ENCODE assay signal across 14 cellular contexts in genomic region chr9:123002754-123003153, GRCh38. TPM values are rescaled to one million over a fixed set of nuclear protein-coding genes. Genes with fewer than 3 reads are reported as not detected.
DNase-seq lines count a peak whose midpoint lies in the region; ATAC-seq and TF ChIP-seq lines count a peak whose summit lies in the region.
"Had no signal": no experiment of that assay in that cellular context is flagged by ENCODE, and none has a peak within 500 bp of the region (broad histone marks: within the 10 kb centered on the region; RNA-seq: fewer than 3 reads in every experiment).

No MANE protein-coding gene starts in this region.

- no peaks in the 10 kb centered on the region for H3K27me3 Mint-ChIP-seq in chondrocyte (ENCODE audit: low read depth)
- H3K27me3 Mint-ChIP-seq in natural killer cell treated with Interleukin-12 subunit alpha and Interleukin-12 subunit beta and Interleukin-15 and Interleukin-18, amount 100 ng/mL, for 72 hours = no peaks in the 10 kb centered on the region

- H3K9me3 ChIP-seq in heart left ventricle (no peaks in the 10 kb centered on the region), vagina (no peaks in the 10 kb centered on the region)
- H3K9me3 ChIP-seq: A549, mucosa of descending colon, upper lobe of right lung had no signal

- H3K4me3 Mint-ChIP-seq in chondrocyte (ENCODE audit: unreplicated experiment) = peak overlapping the region; percentile 64
- H3K4me3 Mint-ChIP-seq in natural killer cell treated with Interleukin-12 subunit alpha and Interleukin-12 subunit beta and Interleukin-15 and Interleukin-18, amount 100 ng/mL, for 72 hours = no peak overlapping the region

- H3K79me2 ChIP-seq in mesendoderm (ENCODE audit: control insufficient read depth, insufficient read depth, low read length) = no peaks in the 10 kb centered on the region

- TF ChIP-seq CTCF in heart left ventricle (IDR thresholded peaks at IDR 0.05) (no peak), chondrocyte (IDR thresholded peaks at IDR 0.05) (no peak), vagina (IDR thresholded peaks at IDR 0.05) (no peak)

- DNase-seq in heart left ventricle (no peak), Right ventricle myocardium superior (no peak), chondrocyte (ENCODE audit: low spot score) (no peak), mesendoderm (peak; percentile 24), vagina (ENCODE audit: extremely low spot score in 2 of 2) (no peak), pons (ENCODE audit: low spot score) (no peak)
- DNase-seq in stimulated activated CD4-positive, alpha-beta T cell treated with anti-CD3 and anti-CD28 coated beads, Interleukin-12 subunit alpha, Interleukin-12 subunit beta, amount 100 ng/mL, for 4 hours = no peak
- no peak for DNase-seq in natural killer cell treated with Interleukin-12 subunit alpha and Interleukin-12 subunit beta and Interleukin-15 and Interleukin-18, amount 100 ng/mL, for 72 hours (ENCODE audit: low spot score)
- DNase-seq: activated CD4-positive, CD25-positive, alpha-beta regulatory T cell; mucosa of descending colon; NCI-H146; NCI-H526; upper lobe of right lung had no signal

- no peak overlapping the region for H2AK5ac ChIP-seq in mesendoderm (ENCODE audit: low read length)

- H3K18ac ChIP-seq in mesendoderm (ENCODE audit: low read length) = no peak overlapping the region

- H3K36me3 Mint-ChIP-seq in chondrocyte (ENCODE audit: low read depth) = peaks cover 21% of the 10 kb centered on the region
- H3K36me3 Mint-ChIP-seq in natural killer cell treated with Interleukin-12 subunit alpha and Interleukin-12 subunit beta and Interleukin-15 and Interleukin-18, amount 100 ng/mL, for 72 hours = peaks cover 26% of the 10 kb centered on the region

- H2BK5ac ChIP-seq in mesendoderm (ENCODE audit: low read length) = no peak overlapping the region

- H3K27ac ChIP-seq in heart left ventricle (peak overlapping the region in 8 of 12 donors; percentile 10 to 61 (median 36)), mesendoderm (ENCODE audit: low read depth, low read length) (no peak overlapping the region), vagina (peak overlapping the region; percentile 24)
- H3K27ac ChIP-seq: upper lobe of right lung had no signal

- 41 to 56% (median 48%) methylated on average over 5 of the region's 5 CpGs for WGBS in heart left ventricle, 4 donors
- WGBS in mesendoderm (ENCODE audit: extremely low coverage, insufficient coverage, low lambda C conversion rate) = no CpG with 5 or more reads among the region's 5 CpGs

- H3K27ac Mint-ChIP-seq in chondrocyte (ENCODE audit: unreplicated experiment) = peak overlapping the region; percentile 95
- no peak overlapping the region for H3K27ac Mint-ChIP-seq in natural killer cell treated with Interleukin-12 subunit alpha and Interleukin-12 subunit beta and Interleukin-15 and Interleukin-18, amount 100 ng/mL, for 72 hours

- H3K9me3 Mint-ChIP-seq in chondrocyte (ENCODE audit: low read depth) = no peaks in the 10 kb centered on the region
- H3K9me3 Mint-ChIP-seq in natural killer cell treated with Interleukin-12 subunit alpha and Interleukin-12 subunit beta and Interleukin-15 and Interleukin-18, amount 100 ng/mL, for 72 hours = no peaks in the 10 kb centered on the region

- H3K56ac ChIP-seq in mesendoderm (ENCODE audit: low read length) = no peak overlapping the region

- H3K4ac ChIP-seq in mesendoderm (ENCODE audit: low read depth, low read length) = no peak overlapping the region

- intact Hi-C loops in heart left ventricle (cut with DNase I) = loop anchor here in 1 of 10 donors (5.0 kb wide), 1 partner anchor 75 kb away; no protein-coding TSS in a partner anchor
- intact Hi-C loops in Right ventricle myocardium superior (cut with DNase I) = no loop called here
- intact Hi-C loops in vagina (cut with DNase I) = no loop called here

- no peak overlapping the region for H2BK120ac ChIP-seq in mesendoderm (ENCODE audit: low read depth, low read length)

- peaks cover 53% of the 10 kb centered on the region for H3K4me1 Mint-ChIP-seq in chondrocyte (ENCODE audit: low read depth)
- no peaks in the 10 kb centered on the region for H3K4me1 Mint-ChIP-seq in natural killer cell treated with Interleukin-12 subunit alpha and Interleukin-12 subunit beta and Interleukin-15 and Interleukin-18, amount 100 ng/mL, for 72 hours (ENCODE audit: low read depth in 2 of 2)

- peak in 1 of 4 donors; percentile 32 for ATAC-seq in heart left ventricle
- no peak for ATAC-seq in Right ventricle myocardium superior (ENCODE audit: poor library complexity)
- no peak for ATAC-seq in natural killer cell treated with Interleukin-12 subunit alpha and Interleukin-12 subunit beta and Interleukin-15 and Interleukin-18, amount 100 ng/mL, for 72 hours
- ATAC-seq: A549, mucosa of descending colon, upper lobe of right lung had no signal

- H4K8ac ChIP-seq in mesendoderm (ENCODE audit: low read depth, low read length) = no peak overlapping the region

- no peaks in the 10 kb centered on the region for H3K79me1 ChIP-seq in mesendoderm (ENCODE audit: low read length)

- TF ChIP-seq POLR2A in heart left ventricle (IDR thresholded peaks at IDR 0.05) = no peak
- no peak for TF ChIP-seq POLR2A in vagina (IDR thresholded peaks at IDR 0.05)

- H3K9ac ChIP-seq in mesendoderm (ENCODE audit: low read length) = no peak overlapping the region

- H3K23ac ChIP-seq in mesendoderm (ENCODE audit: low read length) = no peak overlapping the region

- peaks cover 0 to 83% (median 44%) of the 10 kb centered on the region in 9 donors for H3K36me3 ChIP-seq in heart left ventricle
- H3K36me3 ChIP-seq in mesendoderm (ENCODE audit: control insufficient read depth, insufficient read depth, low read length) = no peaks in the 10 kb centered on the region
- peaks cover 3 to 29% of the 10 kb centered on the region in 2 donors for H3K36me3 ChIP-seq in vagina

- H3K27me3 ChIP-seq in heart left ventricle = no peaks in the 10 kb centered on the region
- no peaks in the 10 kb centered on the region for H3K27me3 ChIP-seq in mesendoderm (ENCODE audit: insufficient read depth, low read length, poor library complexity)
- H3K27me3 ChIP-seq in vagina = no peaks in the 10 kb centered on the region
- H3K27me3 ChIP-seq: upper lobe of right lung had no signal

- H4K5ac ChIP-seq in mesendoderm (ENCODE audit: low read length) = no peak overlapping the region

- H3K4me3 ChIP-seq in heart left ventricle (no peak overlapping the region), mesendoderm (ENCODE audit: low read length) (no peak overlapping the region), vagina (no peak overlapping the region)
- H3K4me3 ChIP-seq: A549, mucosa of descending colon, upper lobe of right lung had no signal

- H2BK15ac ChIP-seq in mesendoderm (replicated peaks; ENCODE audit: low read depth) = no peak overlapping the region

- no peak overlapping the region for H3K4me2 ChIP-seq in mesendoderm (ENCODE audit: low read length)
- H3K4me2 ChIP-seq: A549 had no signal

- H3K4me1 ChIP-seq in heart left ventricle (peaks cover 0 to 24% (median 11%) of the 10 kb centered on the region in 12 donors), mesendoderm (ENCODE audit: control insufficient read depth, low read depth, low read length) (no peaks in the 10 kb centered on the region), vagina (no peaks in the 10 kb centered on the region)
- H3K4me1 ChIP-seq: upper lobe of right lung had no signal

RNA-seq across cellular contexts. Expression of gene GPR21, which starts 30.7 kb away (rescaled TPM):
- total RNA-seq in heart left ventricle = 1 to 10 TPM in 1 of 9 donors, under 1 TPM in 4, not detected in 4; 0.23 to 1.6 (median 0.34) TPM
- polyA plus RNA-seq in heart left ventricle = under 1 TPM in 1 of 2 donors, not detected in 1; 0.19 TPM
- total RNA-seq in Right ventricle myocardium superior = not detected
- total RNA-seq in chondrocyte = 3.9 to 5.5 TPM (median 4.8 TPM) in 3 replicates
- not detected for polyA plus RNA-seq in mesendoderm (2013, experiment 1 of 2)
- polyA plus RNA-seq in mesendoderm (2013, experiment 2 of 2) = not detected
- total RNA-seq in vagina = not detected
- total RNA-seq in natural killer cell treated with Interleukin-12 subunit alpha and Interleukin-12 subunit beta and Interleukin-15 and Interleukin-18, amount 100 ng/mL, for 72 hours = 1 to 10 TPM; 1.4 to 3.0 TPM
